In genomic region chr16:30458561-30459394, GRCh38 we compare ENCODE assay signal across 1 cellular context.
TF ChIP-seq lines count a peak whose summit lies in the region.

No MANE protein-coding gene starts in this region.

TF ChIP-seq in HepG2, 621 proteins besides CTCF, POLR2A, EP300 and RAD21 (continued from another document and continues in another):
- TF ChIP-seq ZBTB40 (IDR thresholded peaks at IDR 0.05): no peak
- peak; percentile 66; the same call in 1 of the 2 replicates for TF ChIP-seq ZBTB40 (CRISPR knock-in tag; IDR thresholded peaks at IDR 0.05)
- TF ChIP-seq ZNF609 (CRISPR knock-in tag; IDR thresholded peaks at IDR 0.05; ENCODE audit: borderline replicate concordance): peak; percentile 60; the same call in 1 of the 2 replicates
- TF ChIP-seq CSRNP2 (CRISPR knock-in tag; conservative IDR thresholded peaks at IDR 0.05; ENCODE audit: low read depth): no peak
- 0 out of 2 replicates have a peak, but pooled peaks have one; percentile 94 for TF ChIP-seq SAFB2 (CRISPR knock-in tag; IDR thresholded peaks at IDR 0.05; ENCODE audit: borderline replicate concordance, low read depth)
- TF ChIP-seq ZNF687 (CRISPR knock-in tag; IDR thresholded peaks at IDR 0.05): peak; percentile 99
- TF ChIP-seq ZNF619 (CRISPR knock-in tag; IDR thresholded peaks at IDR 0.05): peak; percentile 61; the same call in 1 of the 2 replicates
- 0 out of 2 replicates have a peak, but pooled peaks have one; percentile 51 for TF ChIP-seq ARNTL (CRISPR knock-in tag; IDR thresholded peaks at IDR 0.05)
- TF ChIP-seq SUZ12 (IDR thresholded peaks at IDR 0.05; ENCODE audit: low read depth, low read length): no peak
- no peak for TF ChIP-seq TEAD2 (CRISPR knock-in tag; IDR thresholded peaks at IDR 0.05)
- peak; percentile 77 for TF ChIP-seq POGZ (CRISPR knock-in tag; IDR thresholded peaks at IDR 0.05)
- TF ChIP-seq ZNF333 (CRISPR knock-in tag; IDR thresholded peaks at IDR 0.05; ENCODE audit: borderline replicate concordance): peak; percentile 91; the same call in 1 of the 2 replicates
- peak; percentile 53; the same call in 1 of the 2 replicates for TF ChIP-seq ZNF276 (CRISPR knock-in tag; IDR thresholded peaks at IDR 0.05; ENCODE audit: low read depth)
- TF ChIP-seq ZNF672 (CRISPR knock-in tag; IDR thresholded peaks at IDR 0.05): no peak
- peak; percentile 32; the same call in 1 of the 2 replicates for TF ChIP-seq HOMEZ (CRISPR knock-in tag; IDR thresholded peaks at IDR 0.05; ENCODE audit: low read depth)
- peak; percentile 78; the same call in 1 of the 2 replicates for TF ChIP-seq ZSCAN31 (CRISPR knock-in tag; IDR thresholded peaks at IDR 0.05; ENCODE audit: low read depth)
- TF ChIP-seq DBP (CRISPR knock-in tag; IDR thresholded peaks at IDR 0.05; ENCODE audit: not compliant biosample characterization): no peak
- TF ChIP-seq DRAP1 (CRISPR knock-in tag; IDR thresholded peaks at IDR 0.05): peak; percentile 31; the same call in 1 of the 2 replicates
- 0 out of 2 replicates have a peak, but pooled peaks have one; percentile 36 for TF ChIP-seq KMT2A (CRISPR knock-in tag; IDR thresholded peaks at IDR 0.05)
- no peak for TF ChIP-seq ZFP41 (CRISPR knock-in tag; IDR thresholded peaks at IDR 0.05; ENCODE audit: borderline replicate concordance)
- no peak for TF ChIP-seq TCF7 (IDR thresholded peaks at IDR 0.05; ENCODE audit: low read depth)
- TF ChIP-seq CREB1 (IDR thresholded peaks at IDR 0.05): no peak
- TF ChIP-seq CREB1 (CRISPR knock-in tag; IDR thresholded peaks at IDR 0.05): no peak
